In the genomic region with DNA sequence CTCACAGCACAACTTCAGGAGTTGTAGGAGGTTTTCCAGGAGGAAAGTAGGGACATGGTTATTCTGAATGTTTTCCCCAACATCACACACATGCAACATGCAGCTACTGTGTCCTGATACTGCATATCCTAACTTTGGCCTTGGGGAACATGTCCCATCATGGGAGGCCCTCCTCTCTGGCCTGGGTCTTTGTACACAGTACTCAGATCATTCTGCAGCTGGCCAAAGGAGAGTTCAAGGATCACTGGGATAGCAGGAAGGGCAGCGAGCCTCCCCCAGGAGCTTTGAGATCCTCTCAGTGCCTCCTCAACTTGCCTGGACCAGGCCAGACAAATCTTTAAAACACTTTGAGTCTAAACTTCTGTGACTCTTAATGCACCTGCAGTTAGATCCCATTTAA, we compare ENCODE assay signal across 35 cellular contexts. TPM values are rescaled to one million over a fixed set of nuclear protein-coding genes. Genes with fewer than 3 reads are reported as not detected.
"Had no signal": no experiment of that assay in that cellular context is flagged by ENCODE, and none has a peak within 500 bp of the region (broad histone marks: within the 10 kb centered on the region; RNA-seq: fewer than 3 reads in every experiment).

No MANE protein-coding gene starts in this region.

- H3K27ac ChIP-seq: ascending aorta, cardiac muscle cell, colonic mucosa, dorsolateral prefrontal cortex, gastroesophageal sphincter, hepatocyte, ovary, prostate gland, sigmoid colon, thoracic aorta, vagina, WERI-Rb-1 had no signal

- H3K4me3 ChIP-seq: ascending aorta, cardiac muscle cell, colonic mucosa, dorsolateral prefrontal cortex, gastroesophageal sphincter, hepatocyte, ovary, prostate gland, sigmoid colon, thoracic aorta, vagina had no signal

- DNase-seq: activated CD4-positive, alpha-beta memory T cell treated with anti-CD3 and anti-CD28 coated beads, Interleukin-2, amount 10 ng/mL, durations not matched to agents 7 days and 5 days; activated CD4-positive, alpha-beta T cell treated with anti-CD3 and anti-CD28 coated beads, Interleukin-2, amount 10 ng/mL, durations not matched to agents 24 days and 14 days; activated CD8-positive, alpha-beta memory T cell treated with anti-CD3 and anti-CD28 coated beads, Interleukin-2, amount 10 ng/mL, durations not matched to agents 7 days and 5 days; activated gamma-delta T cell; activated naive CD4-positive, alpha-beta T cell treated with anti-CD3 and anti-CD28 coated beads, Interleukin-2, amount 50 U/mL, for 16 hours; cerebellar nuclear complex; colonic mucosa; dorsolateral prefrontal cortex; effector memory CD8-positive, alpha-beta T cell; erythroblast; left cardiac atrium; left ventricle myocardium superior; natural killer cell; ovary; retina; sigmoid colon; small intestine; stimulated activated CD4-positive, alpha-beta T cell treated with anti-CD3 and anti-CD28 coated beads, Interleukin-4, amount 100 ng/mL, for 24 hours; SW 1271; T-helper 9 cell; WERI-Rb-1 had no signal

- H3K36me3 ChIP-seq: ascending aorta, cardiac muscle cell, colonic mucosa, gastroesophageal sphincter, ovary, prostate gland, sigmoid colon, thoracic aorta, vagina, WERI-Rb-1 had no signal

- H3K4me3 Mint-ChIP-seq: activated CD4-positive, alpha-beta memory T cell treated with anti-CD3 and anti-CD28 coated beads, Interleukin-2, amount 10 ng/mL, durations not matched to agents 7 days and 5 days; activated CD4-positive, alpha-beta T cell treated with anti-CD3 and anti-CD28 coated beads, Interleukin-2, amount 10 ng/mL, durations not matched to agents 24 days and 14 days; activated CD8-positive, alpha-beta memory T cell treated with anti-CD3 and anti-CD28 coated beads, Interleukin-2, amount 10 ng/mL, durations not matched to agents 7 days and 5 days; effector memory CD8-positive, alpha-beta T cell; mesothelial cell of epicardium; natural killer cell; stimulated activated effector memory CD8-positive, alpha-beta T cell treated with anti-CD3 and anti-CD28 coated beads, Interleukin-12 subunit alpha, Interleukin-12 subunit beta, amount 100 ng/mL, for 72 hours; stimulated activated naive CD8-positive, alpha-beta T cell treated with anti-CD3 and anti-CD28 coated beads, Interleukin-15, Interleukin-2, amounts not matched to agents 100 ng/mL and 50 ng/mL, for 24 hours; T-helper 1 cell treated with Interleukin-12 subunit alpha and Interleukin-12 subunit beta and Interleukin-4 antibody, amounts not matched to agents 30 μg/mL and 1 μg/mL, for 36 hours; type B pancreatic cell had no signal

- H3K36me3 Mint-ChIP-seq: brain, mesothelial cell of epicardium, natural killer cell, type B pancreatic cell had no signal

- H3K27me3 Mint-ChIP-seq: activated CD4-positive, alpha-beta memory T cell treated with anti-CD3 and anti-CD28 coated beads, Interleukin-2, amount 10 ng/mL, durations not matched to agents 7 days and 5 days; activated CD4-positive, alpha-beta T cell treated with anti-CD3 and anti-CD28 coated beads, Interleukin-2, amount 10 ng/mL, durations not matched to agents 24 days and 14 days; activated CD8-positive, alpha-beta memory T cell treated with anti-CD3 and anti-CD28 coated beads, Interleukin-2, amount 10 ng/mL, durations not matched to agents 7 days and 5 days; effector memory CD8-positive, alpha-beta T cell; stimulated activated naive CD8-positive, alpha-beta T cell treated with anti-CD3 and anti-CD28 coated beads, Interleukin-15, Interleukin-2, amounts not matched to agents 100 ng/mL and 50 ng/mL, for 24 hours had no signal

- H3K27ac Mint-ChIP-seq: activated CD4-positive, alpha-beta memory T cell treated with anti-CD3 and anti-CD28 coated beads, Interleukin-2, amount 10 ng/mL, durations not matched to agents 7 days and 5 days; activated CD4-positive, alpha-beta T cell treated with anti-CD3 and anti-CD28 coated beads, Interleukin-2, amount 10 ng/mL, durations not matched to agents 24 days and 14 days; activated CD8-positive, alpha-beta memory T cell treated with anti-CD3 and anti-CD28 coated beads, Interleukin-2, amount 10 ng/mL, durations not matched to agents 7 days and 5 days; brain; mesothelial cell of epicardium; natural killer cell; stimulated activated effector memory CD8-positive, alpha-beta T cell treated with anti-CD3 and anti-CD28 coated beads, Interleukin-12 subunit alpha, Interleukin-12 subunit beta, amount 100 ng/mL, for 72 hours; stimulated activated naive CD8-positive, alpha-beta T cell treated with anti-CD3 and anti-CD28 coated beads, Interleukin-15, Interleukin-2, amounts not matched to agents 100 ng/mL and 50 ng/mL, for 24 hours; T-helper 1 cell treated with Interleukin-12 subunit alpha and Interleukin-12 subunit beta and Interleukin-4 antibody, amounts not matched to agents 30 μg/mL and 1 μg/mL, for 36 hours; type B pancreatic cell had no signal

- H2AFZ ChIP-seq: hepatocyte had no signal

- H3K27me3 ChIP-seq: ascending aorta, colonic mucosa, dorsolateral prefrontal cortex, gastroesophageal sphincter, hepatocyte, ovary, sigmoid colon, vagina had no signal

- H3K79me2 ChIP-seq: hepatocyte had no signal

- H3K4me1 ChIP-seq: ascending aorta, colonic mucosa, prostate gland, vagina had no signal

- ATAC-seq: activated CD4-positive, CD25-positive, alpha-beta regulatory T cell treated with anti-CD3 and anti-CD28 coated beads, Interleukin-2, amount 50 U/mL, for 24 hours; activated CD8-positive, alpha-beta memory T cell treated with anti-CD3 and anti-CD28 coated beads, Interleukin-2, amount 10 ng/mL, durations not matched to agents 7 days and 5 days; effector memory CD8-positive, alpha-beta T cell; gastroesophageal sphincter; left cardiac atrium; left ventricle myocardium superior; natural killer cell; stimulated activated effector memory CD8-positive, alpha-beta T cell treated with anti-CD3 and anti-CD28 coated beads, Interleukin-12 subunit alpha, Interleukin-12 subunit beta, amount 100 ng/mL, for 72 hours had no signal

- H3K9me3 ChIP-seq: ascending aorta, colonic mucosa, gastroesophageal sphincter, ovary, prostate gland, sigmoid colon, thoracic aorta, vagina had no signal

- H3K4me2 ChIP-seq: hepatocyte had no signal

- H3K9me3 Mint-ChIP-seq: activated CD4-positive, alpha-beta memory T cell treated with anti-CD3 and anti-CD28 coated beads, Interleukin-2, amount 10 ng/mL, durations not matched to agents 7 days and 5 days; mesothelial cell of epicardium; natural killer cell; stimulated activated effector memory CD8-positive, alpha-beta T cell treated with anti-CD3 and anti-CD28 coated beads, Interleukin-12 subunit alpha, Interleukin-12 subunit beta, amount 100 ng/mL, for 72 hours; stimulated activated naive CD8-positive, alpha-beta T cell treated with anti-CD3 and anti-CD28 coated beads, Interleukin-15, Interleukin-2, amounts not matched to agents 100 ng/mL and 50 ng/mL, for 24 hours; T-helper 1 cell treated with Interleukin-12 subunit alpha and Interleukin-12 subunit beta and Interleukin-4 antibody, amounts not matched to agents 30 μg/mL and 1 μg/mL, for 36 hours; type B pancreatic cell had no signal

RNA-seq across cellular contexts. Expression of a gene that starts 12.9 kb away (rescaled TPM):
- polyA plus RNA-seq: cardiac muscle cell, hepatocyte had no signal

RNA-seq across cellular contexts. Expression of a gene that starts 32.9 kb away (rescaled TPM):
- total RNA-seq: ascending aorta had no signal
